Comparison of ENCODE assay signal across 15 cellular contexts in the genomic region with DNA sequence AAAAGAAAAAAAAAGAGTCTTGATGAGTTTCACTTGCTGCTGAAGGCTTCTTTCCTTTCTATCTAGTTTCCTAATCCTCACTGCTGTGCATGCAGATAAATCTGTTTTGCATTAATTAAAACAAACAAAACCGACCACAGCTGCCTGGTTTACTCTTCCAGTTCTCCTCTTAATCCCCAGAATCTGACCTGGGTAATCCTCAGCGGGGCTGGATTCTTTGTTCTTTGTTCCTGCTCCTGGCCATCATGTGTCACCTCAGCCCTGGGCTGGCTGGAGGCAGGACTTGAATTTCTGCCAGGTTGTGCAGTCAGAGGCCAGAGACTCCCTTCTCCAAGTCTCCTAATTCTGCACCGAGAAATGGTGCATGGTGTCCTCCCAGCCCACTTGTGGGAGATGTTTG. TPM values are rescaled to one million over a fixed set of nuclear protein-coding genes. Genes with fewer than 3 reads are reported as not detected.
DNase-seq lines count a peak whose midpoint lies in the region; ATAC-seq and TF ChIP-seq lines count a peak whose summit lies in the region.
"Had no signal": no experiment of that assay in that cellular context is flagged by ENCODE, and none has a peak within 500 bp of the region (broad histone marks: within the 10 kb centered on the region; RNA-seq: fewer than 3 reads in every experiment).

No MANE protein-coding gene starts in this region.

- no peak for ATAC-seq in activated naive CD4-positive, alpha-beta T cell treated with anti-CD3 and anti-CD28 coated beads, Interleukin-2, amount 50 U/mL, for 72 hours
- ATAC-seq in activated T-helper 17 cell treated with anti-CD3 and anti-CD28 coated beads, Interleukin-2, amount 50 U/mL, for 72 hours (replicated peaks) = no peak
- no peak for ATAC-seq in stimulated activated naive CD8-positive, alpha-beta T cell treated with anti-CD3 and anti-CD28 coated beads, Interleukin-15, amount 100 ng/mL, for 72 hours
- no peak for ATAC-seq in GM18502 (IDR thresholded peaks at IDR 0.05; ENCODE audit: poor library complexity, unreplicated experiment)

- no peaks in the 10 kb centered on the region for H3K79me1 ChIP-seq in trophoblast cell (ENCODE audit: low read length)

- no peak overlapping the region for H2BK120ac ChIP-seq in trophoblast cell (ENCODE audit: insufficient read depth, low read length, poor library complexity)

- H2BK5ac ChIP-seq in trophoblast cell (ENCODE audit: low read depth, low read length, poor library complexity) = no peak overlapping the region

- TF ChIP-seq CTCF in endodermal cell (conservative IDR thresholded peaks at IDR 0.05) = no peak

- no peak overlapping the region for H3K27ac Mint-ChIP-seq in activated naive CD4-positive, alpha-beta T cell treated with anti-CD3 and anti-CD28 coated beads, Interleukin-2, amount 10 ng/mL, durations not matched to agents 7 days and 5 days
- H3K27ac Mint-ChIP-seq in activated naive CD4-positive, alpha-beta T cell treated with anti-CD3 and anti-CD28 coated beads, Interleukin-2, amount 50 U/mL, for 72 hours = peak overlapping the region in 1 of 2 donors; percentile 15
- no peak overlapping the region for H3K27ac Mint-ChIP-seq in endodermal cell
- H3K27ac Mint-ChIP-seq in activated T-helper 17 cell treated with anti-CD3 and anti-CD28 coated beads, Interleukin-2, amount 50 U/mL, for 72 hours = no peak overlapping the region
- H3K27ac Mint-ChIP-seq in stimulated activated naive CD8-positive, alpha-beta T cell treated with anti-CD3 and anti-CD28 coated beads, Interleukin-15, amount 100 ng/mL, for 72 hours = no peak overlapping the region

- no peak overlapping the region for H4K91ac ChIP-seq in trophoblast cell (ENCODE audit: low read depth, low read length)

- peak; percentile 12 for DNase-seq in activated naive CD4-positive, alpha-beta T cell treated with anti-CD3 and anti-CD28 coated beads, Interleukin-2, amount 10 ng/mL, durations not matched to agents 7 days and 5 days
- DNase-seq in activated naive CD4-positive, alpha-beta T cell treated with anti-CD3 and anti-CD28 coated beads, Interleukin-2, amount 50 U/mL, for 72 hours (ENCODE audit: low spot score in 2 of 2) = no peak
- DNase-seq in MG63 (peak; percentile 61), endodermal cell (peak; percentile 52), trophoblast cell (no peak)
- DNase-seq in stimulated activated naive CD8-positive, alpha-beta T cell treated with anti-CD3 and anti-CD28 coated beads, Interleukin-15, amount 100 ng/mL, for 72 hours = no peak
- DNase-seq: activated CD4-positive, alpha-beta T cell treated with anti-CD3 and anti-CD28 coated beads for 4 hours; dermis blood vessel endothelial cell; SW 1271 had no signal

- H3K4me3 Mint-ChIP-seq in activated naive CD4-positive, alpha-beta T cell treated with anti-CD3 and anti-CD28 coated beads, Interleukin-2, amount 10 ng/mL, durations not matched to agents 7 days and 5 days = no peak overlapping the region
- H3K4me3 Mint-ChIP-seq in endodermal cell = no peak overlapping the region
- no peak overlapping the region for H3K4me3 Mint-ChIP-seq in activated T-helper 17 cell treated with anti-CD3 and anti-CD28 coated beads, Interleukin-2, amount 50 U/mL, for 72 hours
- no peak overlapping the region for H3K4me3 Mint-ChIP-seq in stimulated activated naive CD8-positive, alpha-beta T cell treated with anti-CD3 and anti-CD28 coated beads, Interleukin-15, amount 100 ng/mL, for 72 hours

- no peaks in the 10 kb centered on the region for H3K36me3 ChIP-seq in MG63
- H3K36me3 ChIP-seq in endodermal cell (ENCODE audit: control insufficient read depth, insufficient read depth, low read length) = no peaks in the 10 kb centered on the region
- H3K36me3 ChIP-seq in trophoblast cell (ENCODE audit: control insufficient read depth in 1 of 2, insufficient read depth in 2 of 2, low read length in 2 of 2) = no peaks in the 10 kb centered on the region
- H3K36me3 ChIP-seq: ascending aorta, prostate gland, transverse colon had no signal

- CTCF ChIA-PET in activated naive CD4-positive, alpha-beta T cell treated with anti-CD3 and anti-CD28 coated beads, Interleukin-2, amount 10 ng/mL, durations not matched to agents 7 days and 5 days (lab: Charles Lee) = no interaction called here

- peaks cover 25% of the 10 kb centered on the region for H3K27me3 ChIP-seq in MG63
- no peaks in the 10 kb centered on the region for H3K27me3 ChIP-seq in endodermal cell (ENCODE audit: control insufficient read depth, insufficient read depth, low read length, poor library complexity, severe bottlenecking)
- H3K27me3 ChIP-seq in trophoblast cell (ENCODE audit: insufficient read depth, low read length) = no peaks in the 10 kb centered on the region
- H3K27me3 ChIP-seq: ascending aorta, transverse colon had no signal

- no peak overlapping the region for H3K4me2 ChIP-seq in trophoblast cell (ENCODE audit: low read length)

- no peaks in the 10 kb centered on the region for H3K4me1 ChIP-seq in endodermal cell (ENCODE audit: control insufficient read depth, insufficient read depth, low read length)
- no peaks in the 10 kb centered on the region for H3K4me1 ChIP-seq in trophoblast cell (ENCODE audit: control insufficient read depth in 1 of 2, insufficient read depth in 2 of 2, low read length in 2 of 2)
- H3K4me1 ChIP-seq: ascending aorta had no signal

- H3K9ac ChIP-seq in endodermal cell (ENCODE audit: extremely low read depth, low read length, poor library complexity, severe bottlenecking) (no peak overlapping the region), trophoblast cell (ENCODE audit: low read length) (no peak overlapping the region)

- H3K14ac ChIP-seq in trophoblast cell (ENCODE audit: low read length) = no peak overlapping the region

- H4K8ac ChIP-seq in trophoblast cell (ENCODE audit: low read depth, low read length) = no peak overlapping the region

- no peak overlapping the region for H3K4ac ChIP-seq in trophoblast cell (ENCODE audit: low read depth, low read length)

- H3K4me1 Mint-ChIP-seq in activated naive CD4-positive, alpha-beta T cell treated with anti-CD3 and anti-CD28 coated beads, Interleukin-2, amount 10 ng/mL, durations not matched to agents 7 days and 5 days = no peaks in the 10 kb centered on the region
- H3K4me1 Mint-ChIP-seq in endodermal cell = no peaks in the 10 kb centered on the region
- no peaks in the 10 kb centered on the region for H3K4me1 Mint-ChIP-seq in activated T-helper 17 cell treated with anti-CD3 and anti-CD28 coated beads, Interleukin-2, amount 50 U/mL, for 72 hours
- H3K4me1 Mint-ChIP-seq in stimulated activated naive CD8-positive, alpha-beta T cell treated with anti-CD3 and anti-CD28 coated beads, Interleukin-15, amount 100 ng/mL, for 72 hours = no peaks in the 10 kb centered on the region

- H3K79me2 ChIP-seq in trophoblast cell (ENCODE audit: control insufficient read depth, insufficient read depth, low read length, poor library complexity) = no peaks in the 10 kb centered on the region

- H3K23ac ChIP-seq in trophoblast cell (ENCODE audit: low read length) = no peak overlapping the region

- no peak overlapping the region for H3K18ac ChIP-seq in trophoblast cell (ENCODE audit: low read length)

- H3K36me3 Mint-ChIP-seq in activated naive CD4-positive, alpha-beta T cell treated with anti-CD3 and anti-CD28 coated beads, Interleukin-2, amount 10 ng/mL, durations not matched to agents 7 days and 5 days = no peaks in the 10 kb centered on the region
- H3K36me3 Mint-ChIP-seq in activated naive CD4-positive, alpha-beta T cell treated with anti-CD3 and anti-CD28 coated beads, Interleukin-2, amount 50 U/mL, for 72 hours = no peaks in the 10 kb centered on the region
- peaks cover 2% of the 10 kb centered on the region for H3K36me3 Mint-ChIP-seq in endodermal cell (ENCODE audit: low read depth)
- H3K36me3 Mint-ChIP-seq in activated T-helper 17 cell treated with anti-CD3 and anti-CD28 coated beads, Interleukin-2, amount 50 U/mL, for 72 hours (ENCODE audit: low read depth) = no peaks in the 10 kb centered on the region

- no peak overlapping the region for H2BK12ac ChIP-seq in trophoblast cell (ENCODE audit: low read length)

- H3K9me3 ChIP-seq in MG63 = no peaks in the 10 kb centered on the region
- peaks cover 17% of the 10 kb centered on the region for H3K9me3 ChIP-seq in endodermal cell (ENCODE audit: control insufficient read depth, low read length)
- H3K9me3 ChIP-seq in trophoblast cell (ENCODE audit: insufficient read depth, low read depth, low read length) = peaks cover 37% of the 10 kb centered on the region
- H3K9me3 ChIP-seq: ascending aorta, prostate gland, transverse colon had no signal

- 39 to 56% methylated on average over 2 to 3 of the region's 3 CpGs for WGBS in endodermal cell (ENCODE audit: insufficient coverage in 1 of 2, insufficient read length in 1 of 2), 2 experiments
- WGBS in trophoblast cell (ENCODE audit: extremely low coverage, insufficient coverage, insufficient read length) = no CpG with 5 or more reads among the region's 3 CpGs

- no peak overlapping the region for H3K4me3 ChIP-seq in MG63
- H3K4me3 ChIP-seq in endodermal cell (ENCODE audit: low read length) = no peak overlapping the region
- H3K4me3 ChIP-seq in trophoblast cell (ENCODE audit: low read depth, low read length) = peak overlapping the region; percentile 45
- H3K4me3 ChIP-seq: ascending aorta, prostate gland, transverse colon had no signal

- H3K27ac ChIP-seq in endodermal cell (ENCODE audit: low read depth, low read length) (no peak overlapping the region), trophoblast cell (ENCODE audit: low read depth, low read length) (no peak overlapping the region)
- H3K27ac ChIP-seq: ascending aorta, prostate gland, transverse colon had no signal

- no peak overlapping the region for H4K12ac ChIP-seq in trophoblast cell (ENCODE audit: low read depth, low read length)

- H3K9me3 Mint-ChIP-seq in activated naive CD4-positive, alpha-beta T cell treated with anti-CD3 and anti-CD28 coated beads, Interleukin-2, amount 10 ng/mL, durations not matched to agents 7 days and 5 days = no peaks in the 10 kb centered on the region
- no peaks in the 10 kb centered on the region for H3K9me3 Mint-ChIP-seq in activated naive CD4-positive, alpha-beta T cell treated with anti-CD3 and anti-CD28 coated beads, Interleukin-2, amount 50 U/mL, for 72 hours
- peaks cover 72% of the 10 kb centered on the region for H3K9me3 Mint-ChIP-seq in endodermal cell
- no peaks in the 10 kb centered on the region for H3K9me3 Mint-ChIP-seq in activated T-helper 17 cell treated with anti-CD3 and anti-CD28 coated beads, Interleukin-2, amount 50 U/mL, for 72 hours
- no peaks in the 10 kb centered on the region for H3K9me3 Mint-ChIP-seq in stimulated activated naive CD8-positive, alpha-beta T cell treated with anti-CD3 and anti-CD28 coated beads, Interleukin-15, amount 100 ng/mL, for 72 hours

- peaks cover 75% of the 10 kb centered on the region for H3K27me3 Mint-ChIP-seq in activated naive CD4-positive, alpha-beta T cell treated with anti-CD3 and anti-CD28 coated beads, Interleukin-2, amount 10 ng/mL, durations not matched to agents 7 days and 5 days
- peaks cover 2% of the 10 kb centered on the region for H3K27me3 Mint-ChIP-seq in endodermal cell (ENCODE audit: insufficient read depth)
- peaks cover 10% of the 10 kb centered on the region for H3K27me3 Mint-ChIP-seq in activated T-helper 17 cell treated with anti-CD3 and anti-CD28 coated beads, Interleukin-2, amount 50 U/mL, for 72 hours
- H3K27me3 Mint-ChIP-seq in stimulated activated naive CD8-positive, alpha-beta T cell treated with anti-CD3 and anti-CD28 coated beads, Interleukin-15, amount 100 ng/mL, for 72 hours = peaks cover 43% of the 10 kb centered on the region

- no peak overlapping the region for H2AFZ ChIP-seq in trophoblast cell (ENCODE audit: insufficient read depth, low read length, poor library complexity)

- H2AK5ac ChIP-seq in trophoblast cell (ENCODE audit: low read length) = no peak overlapping the region

RNA-seq across cellular contexts. Expression of a gene that starts 52.2 kb away (rescaled TPM):
- not detected for total RNA-seq in activated naive CD4-positive, alpha-beta T cell treated with anti-CD3 and anti-CD28 coated beads, Interleukin-2, amount 50 U/mL, for 72 hours
- total RNA-seq in MG63 (2014; rRNA removed; shearing (Covaris generic); ENCODE audit: low replicate concordance) = not detected in 2 replicates
- not detected for total RNA-seq in endodermal cell
- not detected for polyA plus RNA-seq in endodermal cell (2013, experiment 1 of 2)
- not detected for polyA plus RNA-seq in endodermal cell (2013, experiment 2 of 2)
- not detected in 2 replicates for polyA plus RNA-seq in trophoblast cell (2013)
- total RNA-seq in activated T-helper 17 cell treated with anti-CD3 and anti-CD28 coated beads, Interleukin-2, amount 50 U/mL, for 72 hours = not detected
- total RNA-seq: ascending aorta, dermis blood vessel endothelial cell, transverse colon had no signal
- polyA plus RNA-seq: keratinocyte had no signal

RNA-seq across cellular contexts. Expression of a gene that starts 54.5 kb away (rescaled TPM):
- total RNA-seq in activated naive CD4-positive, alpha-beta T cell treated with anti-CD3 and anti-CD28 coated beads, Interleukin-2, amount 50 U/mL, for 72 hours = under 1 TPM in 1 of 2 donors, not detected in 1; 0.72 TPM
- total RNA-seq in MG63 (2014; rRNA removed; shearing (Covaris generic); ENCODE audit: low replicate concordance) = 0.23 TPM in 1 of 2 replicates, not detected in the other
- not detected for total RNA-seq in endodermal cell
- not detected for polyA plus RNA-seq in endodermal cell (2013, experiment 1 of 2)
- polyA plus RNA-seq in endodermal cell (2013, experiment 2 of 2) = not detected
- polyA plus RNA-seq in trophoblast cell (2013) = 0.51 and 0.52 TPM in 2 replicates
- under 1 TPM; 0.58 to 0.73 TPM for total RNA-seq in activated T-helper 17 cell treated with anti-CD3 and anti-CD28 coated beads, Interleukin-2, amount 50 U/mL, for 72 hours
- total RNA-seq: ascending aorta, dermis blood vessel endothelial cell, transverse colon had no signal

Comparison
In these comparisons a context has a peak if more than half of its experiments do, and no peak if none do; other contexts are left out.
1. DNase-seq: peak in activated naive CD4-positive, alpha-beta T cell treated with anti-CD3 and anti-CD28 coated beads, Interleukin-2, amount 10 ng/mL, durations not matched to agents 7 days and 5 days (single experiment), MG63 (single experiment) and endodermal cell (single experiment); none in activated naive CD4-positive, alpha-beta T cell treated with anti-CD3 and anti-CD28 coated beads, Interleukin-2, amount 50 U/mL, for 72 hours (0 of 2), trophoblast cell (0 of 2) and stimulated activated naive CD8-positive, alpha-beta T cell treated with anti-CD3 and anti-CD28 coated beads, Interleukin-15, amount 100 ng/mL, for 72 hours (0 of 2).